In the genomic region with DNA sequence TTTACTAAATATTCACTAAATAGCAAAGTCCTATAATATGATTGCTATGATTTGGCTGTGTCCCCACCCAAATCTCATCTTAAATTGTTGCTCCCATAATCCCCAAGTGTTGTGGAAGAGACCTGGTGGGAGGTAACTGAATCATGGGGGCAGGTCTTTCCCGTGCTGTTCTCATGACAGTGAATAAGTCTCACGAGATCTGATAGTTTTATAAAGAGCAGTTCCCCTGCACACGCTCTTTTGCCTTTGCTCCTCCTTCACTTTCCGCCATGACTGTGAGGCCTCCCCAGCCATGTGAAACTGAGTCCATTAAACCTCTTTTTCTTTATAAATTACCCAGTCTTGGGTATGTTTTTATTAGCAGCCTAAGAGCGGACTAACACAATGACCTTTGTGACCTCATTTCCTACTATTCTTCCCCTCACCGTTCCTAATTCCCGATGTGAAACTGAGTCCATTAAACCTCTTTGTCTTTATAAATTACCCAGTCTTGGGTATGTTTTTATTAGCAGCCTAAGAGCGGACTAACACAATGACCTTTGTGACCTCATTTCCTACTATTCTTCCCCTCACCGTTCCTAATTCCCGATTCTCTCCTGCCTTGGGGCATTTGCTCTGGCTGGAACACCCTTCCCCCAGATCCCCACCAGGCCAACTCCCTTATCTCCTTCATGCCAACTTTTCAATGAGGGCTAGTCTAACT, we compare ENCODE assay signal across 8 cellular contexts. TPM values are rescaled to one million over a fixed set of nuclear protein-coding genes. Genes with fewer than 3 reads are reported as not detected.
A peak's percentile ranks its signal among the peaks of the same experiment; 100 is the strongest.
DNase-seq lines count a peak whose midpoint lies in the region; ATAC-seq, FAIRE-seq and TF ChIP-seq lines count a peak whose summit lies in the region.
"Not testable (repeated sequence)": the region's sequence is repeated elsewhere in the genome, so short reads cannot be mapped to it uniquely, and the experiment has no call there.

No MANE protein-coding gene starts in this region.

- not testable (repeated sequence) for H3K9me3 ChIP-seq in PC-3 (ENCODE audit: low read length); skeletal muscle tissue (ENCODE audit: control insufficient read depth in 3 of 3, low read length in 3 of 3); stomach
- peaks cover 0 to 14% (median 0%) of the 10 kb centered on the region in 11 donors for H3K9me3 ChIP-seq in heart right ventricle

- H3K36me3 Mint-ChIP-seq in activated naive CD8-positive, alpha-beta T cell, result peaks cover 25% of the 10 kb centered on the region
- peaks cover 18% of the 10 kb centered on the region for H3K36me3 Mint-ChIP-seq in central memory CD8-positive, alpha-beta T cell (ENCODE audit: insufficient read depth)
- peaks cover 20 to 27% (median 26%) of the 10 kb centered on the region in 3 donors for H3K36me3 Mint-ChIP-seq in naive thymus-derived CD8-positive, alpha-beta T cell

- TF ChIP-seq EP300 in stomach (IDR thresholded peaks at IDR 0.05), result not testable (repeated sequence)

- H3K4me3 Mint-ChIP-seq in activated naive CD8-positive, alpha-beta T cell, result peak overlapping the region; percentile 97
- H3K4me3 Mint-ChIP-seq in central memory CD8-positive, alpha-beta T cell, result peak overlapping the region; percentile 97
- peak overlapping the region in 5 of 10 donors; percentile 20 to 98 (median 94) for H3K4me3 Mint-ChIP-seq in naive thymus-derived CD8-positive, alpha-beta T cell

- H3K36me3 ChIP-seq in PC-3 (ENCODE audit: low read depth, low read length); heart right ventricle; skeletal muscle tissue (ENCODE audit: control insufficient read depth in 3 of 3, insufficient read depth in 3 of 3, low read length in 3 of 3); stomach: not testable (repeated sequence)

- not testable (repeated sequence) for H3K9ac ChIP-seq in PC-3 (ENCODE audit: low read length); skeletal muscle tissue (ENCODE audit: low read depth in 1 of 3, low read length in 3 of 3)

- POLR2A ChIA-PET in PC-3 (lab: Charles Lee; ENCODE audit: unreplicated experiment), result not testable (repeated sequence)
- POLR2A ChIA-PET in naive thymus-derived CD8-positive, alpha-beta T cell (lab: Charles Lee), result interaction anchor here (1.5 kb wide), 1 partner anchor 10 kb away, joined by 5 read pairs; no protein-coding TSS in a partner anchor

- DNase-seq in GM19239 (ENCODE audit: insufficient read length, low spot score); PC-3; central memory CD8-positive, alpha-beta T cell (ENCODE audit: low spot score in 2 of 2); heart right ventricle; naive thymus-derived CD8-positive, alpha-beta T cell; stomach: not testable (repeated sequence)

- peak; percentile 87 for FAIRE-seq in GM19239 (lab: Jason Lieb, UNC)

- intact Hi-C loops in PC-3 (cut with micrococcal nuclease), result loop anchor here (10.0 kb wide), 1 partner anchor 1658 kb away; no protein-coding TSS in a partner anchor
- intact Hi-C loops in heart right ventricle (cut with DNase I), result loop anchor here in 1 of 10 donors (2.0 to 5.0 kb wide), 2 partner anchors 24 to 45 kb away; no protein-coding TSS in a partner anchor
- intact Hi-C loops in stomach (cut with DNase I; ENCODE audit: low total_unique reads), result not testable (repeated sequence)

- not testable (repeated sequence) for H3K9me3 Mint-ChIP-seq in activated naive CD8-positive, alpha-beta T cell (ENCODE audit: low read depth); central memory CD8-positive, alpha-beta T cell
- H3K9me3 Mint-ChIP-seq in naive thymus-derived CD8-positive, alpha-beta T cell, result peaks cover 5 to 20% (median 9%) of the 10 kb centered on the region in 9 donors

- H3K27ac ChIP-seq in PC-3 (ENCODE audit: low read length), result peak overlapping the region; percentile 81
- H3K27ac ChIP-seq in heart right ventricle, result peak overlapping the region in 6 of 10 donors; percentile 12 to 96 (median 32)
- H3K27ac ChIP-seq in skeletal muscle tissue (ENCODE audit: low read depth, low read length), result peak overlapping the region; percentile 87
- peak overlapping the region in 3 of 5 donors; percentile 55 to 93 (median 90) for H3K27ac ChIP-seq in stomach

- H3K4me3 ChIP-seq in PC-3 (ENCODE audit: low read length); heart right ventricle; skeletal muscle tissue (ENCODE audit: low read length in 3 of 3); stomach: not testable (repeated sequence)

- peaks cover 31% of the 10 kb centered on the region for H3K4me1 ChIP-seq in PC-3 (ENCODE audit: insufficient read depth, low read length)
- peaks cover 10 to 35% (median 23%) of the 10 kb centered on the region in 9 donors for H3K4me1 ChIP-seq in heart right ventricle
- H3K4me1 ChIP-seq in skeletal muscle tissue (ENCODE audit: control insufficient read depth in 3 of 3, insufficient read depth in 3 of 3, low read length in 3 of 3), result peaks cover 22 to 25% (median 23%) of the 10 kb centered on the region in 3 donors
- peaks cover 21 to 38% (median 34%) of the 10 kb centered on the region in 4 donors for H3K4me1 ChIP-seq in stomach

- not testable (repeated sequence) for H3K27me3 ChIP-seq in PC-3 (ENCODE audit: low read length); heart right ventricle; skeletal muscle tissue (ENCODE audit: control insufficient read depth in 3 of 3, insufficient read depth in 3 of 3, low read length in 3 of 3); stomach

- WGBS in heart right ventricle, 2 donors, result 73 to 76% methylated on average over 10 of the region's 10 CpGs
- WGBS in stomach, 5 donors, result 72 to 82% (median 80%) methylated on average over 10 of the region's 10 CpGs

- not testable (repeated sequence) for H3K27me3 Mint-ChIP-seq in activated naive CD8-positive, alpha-beta T cell; central memory CD8-positive, alpha-beta T cell; naive thymus-derived CD8-positive, alpha-beta T cell

- CTCF ChIA-PET in PC-3 (lab: Charles Lee), result not testable (repeated sequence)

- peak overlapping the region; percentile 78 for H3K4me2 ChIP-seq in PC-3 (ENCODE audit: low read length)

- H3F3A ChIP-seq in PC-3 (ENCODE audit: low read length, unreplicated experiment), result peaks cover 20% of the 10 kb centered on the region

- not testable (repeated sequence) for H4K20me1 ChIP-seq in PC-3 (ENCODE audit: low read length)

- not testable (repeated sequence) for BruUV-seq in PC-3 (replicated peaks; lab: Mats Ljungman, UMichigan)

- H3K4me1 Mint-ChIP-seq in activated naive CD8-positive, alpha-beta T cell (ENCODE audit: low read depth), result peaks cover 80% of the 10 kb centered on the region
- H3K4me1 Mint-ChIP-seq in central memory CD8-positive, alpha-beta T cell, result peaks cover 78% of the 10 kb centered on the region
- peaks cover 37 to 75% (median 64%) of the 10 kb centered on the region in 4 donors for H3K4me1 Mint-ChIP-seq in naive thymus-derived CD8-positive, alpha-beta T cell

- H3K9me2 ChIP-seq in PC-3 (replicated peaks; ENCODE audit: low read length), result not testable (repeated sequence)

- TF ChIP-seq POLR2A in stomach (IDR thresholded peaks at IDR 0.05), result not testable (repeated sequence)

- not testable (repeated sequence) for TF ChIP-seq CTCF in PC-3 (conservative IDR thresholded peaks at IDR 0.05; ENCODE audit: low read depth, low read length); heart right ventricle (IDR thresholded peaks at IDR 0.05); stomach (IDR thresholded peaks at IDR 0.05)

- H3K27ac Mint-ChIP-seq in activated naive CD8-positive, alpha-beta T cell, result peak overlapping the region; percentile 61
- H3K27ac Mint-ChIP-seq in central memory CD8-positive, alpha-beta T cell (ENCODE audit: low read depth), result peak overlapping the region; percentile 64
- H3K27ac Mint-ChIP-seq in naive thymus-derived CD8-positive, alpha-beta T cell, result peak overlapping the region in 9 of 10 donors; percentile 27 to 99 (median 73)

- H2AFZ ChIP-seq in PC-3 (ENCODE audit: low read length), result not testable (repeated sequence)

- H3K79me2 ChIP-seq in PC-3 (ENCODE audit: low read length), result not testable (repeated sequence)

- ATAC-seq in PC-3; central memory CD8-positive, alpha-beta T cell (replicated peaks; ENCODE audit: extremely low read depth, poor library complexity, severe bottlenecking); heart right ventricle; naive thymus-derived CD8-positive, alpha-beta T cell: not testable (repeated sequence)

RNA-seq across cellular contexts. Expression of a gene that starts 4.2 kb away (rescaled TPM):
- total RNA-seq in PC-3 (2014; rRNA removed) (3.9 and 5.3 TPM in 2 replicates), heart right ventricle (10 to 100 TPM; 11.6 to 27.9 (median 18.3) TPM), skeletal muscle tissue (39.7 TPM), stomach (100 to 1,000 TPM in 1 of 5 donors, 10 to 100 TPM in 4; 15.8 to 104 (median 54.0) TPM)
- polyA plus RNA-seq in heart right ventricle (10 to 100 TPM in 1 of 2 donors, 1 to 10 TPM in 1; 3.4 to 14.8 TPM), stomach (1 to 10 TPM; 2.6 to 5.1 (median 2.8) TPM)
- total RNA-seq in naive thymus-derived CD8-positive, alpha-beta T cell, result 100 to 1,000 TPM; 106 to 117 TPM
- 10 to 100 TPM; 17.5 to 31.1 (median 20.5) TPM for polyA plus RNA-seq in naive thymus-derived CD8-positive, alpha-beta T cell

Comparison
In these comparisons a context has a peak if more than half of its experiments do, and no peak if none do; other contexts are left out.
1. H3K27ac ChIP-seq: peak in every context shown above with its lines; median percentile 90 in stomach; 87 in skeletal muscle tissue; 81 in PC-3; 32 in heart right ventricle.